ENCODE assay signal across 14 cellular contexts in the genomic region with DNA sequence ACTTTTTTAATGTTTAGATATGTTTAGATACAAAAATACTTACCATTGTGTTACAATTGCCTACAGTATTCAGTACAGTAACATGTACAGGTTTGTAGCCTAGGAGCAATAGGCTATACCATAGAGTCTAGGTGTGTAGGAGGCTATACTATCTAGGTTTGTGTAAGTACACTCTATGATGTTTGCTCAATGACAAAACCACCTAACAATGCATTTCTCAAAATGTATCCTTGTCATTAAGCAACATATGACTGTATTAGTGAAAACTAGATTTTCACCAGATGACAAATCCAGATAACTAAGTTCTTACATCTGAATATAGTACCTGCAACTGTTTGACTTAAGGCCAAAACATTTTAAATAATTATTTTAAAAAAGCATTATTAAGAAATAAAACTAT. TPM values are rescaled to one million over a fixed set of nuclear protein-coding genes. Genes with fewer than 3 reads are reported as not detected.
"Had no signal": no experiment of that assay in that cellular context is flagged by ENCODE, and none has a peak within 500 bp of the region (broad histone marks: within the 10 kb centered on the region; RNA-seq: fewer than 3 reads in every experiment).

No MANE protein-coding gene starts in this region.

RNA-seq across cellular contexts. Expression of a gene that starts 19.7 kb away (rescaled TPM):
- total RNA-seq: natural killer cell treated with Interleukin-12 subunit alpha and Interleukin-12 subunit beta and Interleukin-15 and Interleukin-18, amount 100 ng/mL, for 72 hours; neural crest cell; osteocyte; pancreas; posterior vena cava; right atrium auricular region; smooth muscle cell; spleen; suprapubic skin; transverse colon; upper lobe of right lung; urinary bladder had no signal
- polyA plus RNA-seq: smooth muscle cell, urinary bladder had no signal

RNA-seq across cellular contexts. Expression of a gene that starts 49.4 kb away (rescaled TPM):
- total RNA-seq: natural killer cell treated with Interleukin-12 subunit alpha and Interleukin-12 subunit beta and Interleukin-15 and Interleukin-18, amount 100 ng/mL, for 72 hours; neural crest cell; pancreas; posterior vena cava; prostate gland; smooth muscle cell; testis; upper lobe of right lung had no signal
- polyA plus RNA-seq: pancreas, smooth muscle cell, spleen, urinary bladder had no signal
